In genomic region chrX:41558531-41558930, GRCh38 we compare ENCODE assay signal across 8 cellular contexts.
DNase-seq lines count a peak whose midpoint lies in the region; ATAC-seq and TF ChIP-seq lines count a peak whose summit lies in the region.

No MANE protein-coding gene starts in this region.

- no peaks in the 10 kb centered on the region for H3K36me3 ChIP-seq in vagina

- DNase-seq in AG04449 (ENCODE audit: low read depth, low spot score) (no peak), SKM-1 (lab: John Stamatoyannopoulos, UW; ENCODE audit: unreplicated experiment) (peak; percentile 15), globus pallidus (ENCODE audit: low spot score) (peak; percentile 22), vagina (ENCODE audit: extremely low spot score in 2 of 2) (no peak)
- no peak for DNase-seq in activated effector memory CD4-positive, alpha-beta T cell treated with anti-CD3 and anti-CD28 coated beads, Interleukin-2, amount 50 U/mL, for 16 hours

- POLR2A ChIA-PET in AG04449 (lab: Yijun Ruan, JAX): no interaction called here

- H3K27me3 ChIP-seq in vagina: no peaks in the 10 kb centered on the region

- CTCF ChIA-PET in AG04449 (lab: Yijun Ruan, JAX): interaction anchor here (0.7 to 1.8 kb wide), 4 partner anchors 173 to 837 kb away, joined by 3 to 20 read pairs (median 3); no protein-coding TSS in a partner anchor

- no peak overlapping the region for H3K27ac ChIP-seq in vagina

- TF ChIP-seq CTCF in AG04449 (IDR thresholded peaks at IDR 0.05; ENCODE audit: insufficient read depth, low read length, missing control alignments) (peak; percentile 6), GM12874 (IDR thresholded peaks at IDR 0.05; ENCODE audit: insufficient read depth, low read depth, low read length) (peak; percentile 12; the same call in 1 of the 2 replicates), vagina (IDR thresholded peaks at IDR 0.05) (peak in 1 of 3 experiments; percentile 8)

- ATAC-seq in HG03045 (IDR thresholded peaks at IDR 0.05; ENCODE audit: unreplicated experiment) (no peak), GM18511 (IDR thresholded peaks at IDR 0.05; ENCODE audit: unreplicated experiment) (no peak)

- intact Hi-C loops in vagina (cut with DNase I): no loop called here

- H3K4me3 ChIP-seq in AG04449 (ENCODE audit: low read depth, low read length) (no peak overlapping the region), vagina (no peak overlapping the region)

- no peaks in the 10 kb centered on the region for H3K9me3 ChIP-seq in vagina

- no peak for TF ChIP-seq POLR2A in vagina (IDR thresholded peaks at IDR 0.05)

- no peaks in the 10 kb centered on the region for H3K4me1 ChIP-seq in vagina

Comparison
In these comparisons a context has a peak if more than half of its experiments do, and no peak if none do; other contexts are left out.
1. DNase-seq: peak in SKM-1 (single experiment) and globus pallidus (single experiment); none in AG04449 (single experiment), activated effector memory CD4-positive, alpha-beta T cell treated with anti-CD3 and anti-CD28 coated beads, Interleukin-2, amount 50 U/mL, for 16 hours (single experiment) and vagina (0 of 2).